In genomic region chrX:92232182-92232581, GRCh38 we compare ENCODE assay signal across 9 cellular contexts.
DNase-seq lines count a peak whose midpoint lies in the region; ATAC-seq and TF ChIP-seq lines count a peak whose summit lies in the region.
"Had no signal": no experiment of that assay in that cellular context is flagged by ENCODE, and none has a peak within 500 bp of the region (broad histone marks: within the 10 kb centered on the region; RNA-seq: fewer than 3 reads in every experiment).

No MANE protein-coding gene starts in this region.

- no peaks in the 10 kb centered on the region for H3K79me2 ChIP-seq in PC-9 (ENCODE audit: low read depth)

- H4K20me1 ChIP-seq in PC-9 (ENCODE audit: insufficient read depth), result no peaks in the 10 kb centered on the region

- CTCF ChIA-PET in PC-9 (lab: Charles Lee), result no interaction called here

- POLR2A ChIA-PET in PC-9 (lab: Charles Lee; ENCODE audit: unreplicated experiment), result no interaction called here

- H3K4me3 ChIP-seq in heart right ventricle (no peak overlapping the region), left ventricle myocardium inferior (no peak overlapping the region), PC-9 (no peak overlapping the region), fibroblast of villous mesenchyme (ENCODE audit: low read depth, low read length) (no peak overlapping the region)

- H3K9me3 ChIP-seq in heart right ventricle, result peaks cover 0 to under 1% (median 0%) of the 10 kb centered on the region in 11 donors
- H3K9me3 ChIP-seq in left ventricle myocardium inferior (replicated peaks), result no peaks in the 10 kb centered on the region
- H3K9me3 ChIP-seq in PC-9 (ENCODE audit: insufficient read depth, low read depth), result no peaks in the 10 kb centered on the region

- H3F3A ChIP-seq in PC-9 (ENCODE audit: insufficient read depth, low read depth), result no peaks in the 10 kb centered on the region

- intact Hi-C loops in heart right ventricle (cut with DNase I) (no loop called here), left ventricle myocardium inferior (cut with micrococcal nuclease) (no loop called here), PC-9 (cut with micrococcal nuclease; ENCODE audit: unreplicated experiment) (loop anchor here (5.0 kb wide), 2 partner anchors 1190 to 1305 kb away; no protein-coding TSS in a partner anchor)

- H3K4me2 ChIP-seq in PC-9, result no peak overlapping the region

- DNase-seq in heart right ventricle (no peak), left ventricle myocardium inferior (no peak), PC-9 (no peak), fibroblast of villous mesenchyme (ENCODE audit: low read depth) (no peak), HCEC 1CT (no peak), foreskin melanocyte (no peak)
- no peak for DNase-seq in activated T-cell treated with anti-CD3 and anti-CD28 coated beads, Interleukin-2, amount 50 U/mL, for 1 hour
- DNase-seq: CD4-positive, alpha-beta T cell had no signal

- H3K27ac ChIP-seq in heart right ventricle (no peak overlapping the region), left ventricle myocardium inferior (replicated peaks) (no peak overlapping the region), PC-9 (no peak overlapping the region)

- 61 to 67% methylated on average over 3 of the region's 3 CpGs for WGBS in heart right ventricle, 2 donors

- H2AFZ ChIP-seq in PC-9, result no peak overlapping the region

- H3K27me3 ChIP-seq in heart right ventricle (peaks cover 0 to 4% (median 0%) of the 10 kb centered on the region in 7 donors), left ventricle myocardium inferior (ENCODE audit: low read depth) (no peaks in the 10 kb centered on the region), PC-9 (ENCODE audit: insufficient read depth, low read depth) (no peaks in the 10 kb centered on the region)

- TF ChIP-seq CTCF in heart right ventricle (IDR thresholded peaks at IDR 0.05) (peak in 5 of 9 donors; percentile 11 to 41 (median 24)), left ventricle myocardium inferior (IDR thresholded peaks at IDR 0.05; ENCODE audit: borderline replicate concordance) (no peak), PC-9 (conservative IDR thresholded peaks at IDR 0.05) (peak; percentile 60), fibroblast of villous mesenchyme (IDR thresholded peaks at IDR 0.05; ENCODE audit: insufficient read depth, low read depth, low read length) (peak; percentile 11)

- ATAC-seq in heart right ventricle (no peak), HG03139 (IDR thresholded peaks at IDR 0.05; ENCODE audit: unreplicated experiment) (no peak)

- no peaks in the 10 kb centered on the region for H3K4me1 ChIP-seq in heart right ventricle
- H3K4me1 ChIP-seq in left ventricle myocardium inferior, result no peaks in the 10 kb centered on the region
- H3K4me1 ChIP-seq in PC-9 (replicated peaks; ENCODE audit: insufficient read depth), result no peaks in the 10 kb centered on the region

- BruUV-seq in PC-9 (replicated peaks; lab: Mats Ljungman, UMichigan), result no TSS peak

- H3K36me3 ChIP-seq in heart right ventricle (no peaks in the 10 kb centered on the region), left ventricle myocardium inferior (no peaks in the 10 kb centered on the region), PC-9 (ENCODE audit: low read depth) (no peaks in the 10 kb centered on the region)

- no peaks in the 10 kb centered on the region for H3K9me2 ChIP-seq in PC-9 (ENCODE audit: insufficient read depth)
